ENCODE assay signal across 11 cellular contexts in genomic region chr5:72598461-72599433, GRCh38.
DNase-seq lines count a peak whose midpoint lies in the region; ATAC-seq and TF ChIP-seq lines count a peak whose summit lies in the region.
"Had no signal": no experiment of that assay in that cellular context is flagged by ENCODE, and none has a peak within 500 bp of the region (broad histone marks: within the 10 kb centered on the region; RNA-seq: fewer than 3 reads in every experiment).

No MANE protein-coding gene starts in this region.

- no peaks in the 10 kb centered on the region for H4K20me1 ChIP-seq in GM23248 (ENCODE audit: insufficient read depth)

- H3K36me3 ChIP-seq in GM23248 (ENCODE audit: low read depth) (no peaks in the 10 kb centered on the region), skeletal muscle satellite cell (ENCODE audit: insufficient read depth, low read length) (no peaks in the 10 kb centered on the region)
- H3K36me3 ChIP-seq: heart right ventricle had no signal

- peaks cover 51% of the 10 kb centered on the region for H3F3A ChIP-seq in GM23248 (ENCODE audit: insufficient read depth)

- H3K27me3 ChIP-seq in GM23248 (replicated peaks; ENCODE audit: insufficient read depth) (no peaks in the 10 kb centered on the region), skeletal muscle satellite cell (ENCODE audit: control insufficient read depth, insufficient read depth, low read length) (no peaks in the 10 kb centered on the region)
- H3K27me3 ChIP-seq: heart right ventricle had no signal

- H3K9me3 ChIP-seq in GM23248 (ENCODE audit: low read depth) = no peaks in the 10 kb centered on the region
- no peaks in the 10 kb centered on the region for H3K9me3 ChIP-seq in skeletal muscle satellite cell (replicated peaks; ENCODE audit: low read length)

- H3K4me1 ChIP-seq in GM23248 (ENCODE audit: insufficient read depth) (peaks cover 50% of the 10 kb centered on the region), skeletal muscle satellite cell (ENCODE audit: control insufficient read depth, insufficient read depth, low read length) (peaks cover 76% of the 10 kb centered on the region)

- H3K4me2 ChIP-seq in GM23248 (ENCODE audit: unreplicated experiment) (peak overlapping the region; percentile 74), skeletal muscle satellite cell (ENCODE audit: low read length) (peak overlapping the region; percentile 66)

- in situ Hi-C loops in GM23248 (cut with MboI) = no loop called here

- DNase-seq in GM23248 (peak; percentile 53), SIG-M5 treated with dmso at 0.1 percent for 504 hours (lab: John Stamatoyannopoulos, UW; ENCODE audit: unreplicated experiment) (peak; percentile 96), fibroblast of the aortic adventitia (ENCODE audit: low read depth) (peak; percentile 75), activated gamma-delta T cell treated with Interleukin-2 at 50 U/mL for 16 hours (no peak)
- no peak for DNase-seq in activated CD4-positive, CD25-positive, alpha-beta regulatory T cell (lab: John Stamatoyannopoulos, UW)
- no peak for DNase-seq in activated CD4-positive, alpha-beta T cell treated with anti-CD3 and anti-CD28 coated beads, Interleukin-2, amount 50 U/mL, for 1 hour
- DNase-seq: heart right ventricle; NCI-H446 treated with DMSO at 0.1 percent for 48 hours; stimulated activated CD4-positive, alpha-beta T cell treated with anti-CD3 and anti-CD28 coated beads, Interleukin-4, amount 100 ng/mL, for 1 hour had no signal

- H3K9ac ChIP-seq in GM23248 (peak overlapping the region; percentile 74), skeletal muscle satellite cell (ENCODE audit: low read depth, low read length) (peak overlapping the region; percentile 79)

- no peaks in the 10 kb centered on the region for H3K79me2 ChIP-seq in GM23248 (ENCODE audit: insufficient read depth)

- 63% methylated on average over 7 of the region's 7 CpGs for WGBS in GM23248 (ENCODE audit: low coverage in 1 of 2, low lambda C conversion rate in 2 of 2, missing lambda C conversion rate in 2 of 2), 2 experiments

- H3K9me2 ChIP-seq in GM23248 (ENCODE audit: insufficient read depth) = no peaks in the 10 kb centered on the region

- no peak for TF ChIP-seq CTCF in fibroblast of the aortic adventitia (IDR thresholded peaks at IDR 0.05; ENCODE audit: insufficient read depth, low read length)

- peak overlapping the region; percentile 98 for H3K27ac ChIP-seq in GM23248

- H3K4me3 ChIP-seq in GM23248 = no peak overlapping the region
- no peak overlapping the region for H3K4me3 ChIP-seq in fibroblast of the aortic adventitia (ENCODE audit: low read depth, low read length)
- peak overlapping the region; percentile 19 for H3K4me3 ChIP-seq in skeletal muscle satellite cell (ENCODE audit: low read length)
- H3K4me3 ChIP-seq: heart right ventricle had no signal

- no peak overlapping the region; the same call in 1 of the 2 replicates for H2AFZ ChIP-seq in GM23248

- no peak for ATAC-seq in GM21515 (IDR thresholded peaks at IDR 0.05; ENCODE audit: unreplicated experiment)

Comparison
In these comparisons a context has a peak if more than half of its experiments do, and no peak if none do; other contexts are left out.
1. DNase-seq: peak in GM23248 (single experiment), SIG-M5 treated with dmso at 0.1 percent for 504 hours (single experiment) and fibroblast of the aortic adventitia (single experiment); none in activated CD4-positive, CD25-positive, alpha-beta regulatory T cell (0 of 4), activated CD4-positive, alpha-beta T cell treated with anti-CD3 and anti-CD28 coated beads, Interleukin-2, amount 50 U/mL, for 1 hour (single experiment) and activated gamma-delta T cell treated with Interleukin-2 at 50 U/mL for 16 hours (single experiment).